ENCODE assay signal across 7 cellular contexts in the genomic region with DNA sequence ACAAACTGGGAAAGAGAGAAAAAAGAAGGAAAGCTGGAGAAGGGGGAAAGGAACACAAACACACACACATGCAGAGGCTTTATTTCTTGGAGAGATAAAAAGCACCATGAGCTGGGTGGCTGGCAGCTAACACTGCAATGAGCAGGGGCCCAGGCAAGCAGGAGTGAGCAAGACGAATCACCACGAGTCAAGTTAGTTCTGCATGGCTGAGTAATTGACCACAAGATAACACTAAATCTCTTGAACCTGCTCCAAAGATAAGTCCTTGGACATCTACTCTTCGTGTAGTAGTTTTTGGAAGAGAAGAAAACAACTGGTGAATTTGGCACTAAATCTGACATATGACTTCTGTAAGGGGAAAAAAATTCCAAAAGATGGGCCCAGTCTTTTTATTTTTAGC.
A peak's percentile ranks its signal among the peaks of the same experiment; 100 is the strongest.
DNase-seq lines count a peak whose midpoint lies in the region; ATAC-seq, FAIRE-seq and TF ChIP-seq lines count a peak whose summit lies in the region.

No MANE protein-coding gene starts in this region.

- no peak overlapping the region for H3K27ac ChIP-seq in IMR-90 (ENCODE audit: insufficient read depth, low read length)
- peak overlapping the region; percentile 80 for H3K27ac ChIP-seq in psoas muscle

- H2AK9ac ChIP-seq in IMR-90 (replicated peaks; ENCODE audit: low read depth, low read length, poor library complexity) = no peak overlapping the region

- H3K27me3 ChIP-seq in IMR-90 (ENCODE audit: control insufficient read depth, insufficient read depth, low read length) (no peaks in the 10 kb centered on the region), psoas muscle (ENCODE audit: insufficient read depth in 3 of 3, low read length in 2 of 3) (no peaks in the 10 kb centered on the region)

- no peak overlapping the region for H2BK15ac ChIP-seq in IMR-90 (ENCODE audit: low read depth, low read length)

- in situ Hi-C loops in IMR-90 (cut with MboI; ENCODE audit: low sequenced_read_pairs) = no loop called here

- no peak overlapping the region for H4K8ac ChIP-seq in IMR-90 (ENCODE audit: low read depth in 2 of 2, low read length in 2 of 2)

- CTCF ChIA-PET in IMR-90 (lab: Yijun Ruan, JAX) = no interaction called here

- H3K4me1 ChIP-seq in IMR-90 (ENCODE audit: control insufficient read depth, insufficient read depth, low read length) = no peaks in the 10 kb centered on the region
- peaks cover 48% of the 10 kb centered on the region for H3K4me1 ChIP-seq in psoas muscle

- dilution Hi-C loops in IMR-90 (cut with HindIII; ENCODE audit: low sequenced_read_pairs, unreplicated experiment) = no loop called here

- no peak for TF ChIP-seq RAD21 in IMR-90 (IDR thresholded peaks at IDR 0.05; ENCODE audit: low read length)

- no peak overlapping the region for H4K91ac ChIP-seq in IMR-90 (ENCODE audit: insufficient read depth, low read depth, low read length)

- no peak overlapping the region for H2AK5ac ChIP-seq in IMR-90 (ENCODE audit: low read depth, low read length)

- no peak overlapping the region for H3K56ac ChIP-seq in IMR-90 (ENCODE audit: extremely low read depth, insufficient read depth, low read length)

- FAIRE-seq in GM12891 (lab: Jason Lieb, UNC) (peak; percentile 52), D721Med (lab: Jason Lieb, UNC) (no peak)

- no peak overlapping the region for H3K9ac ChIP-seq in IMR-90 (ENCODE audit: low read depth, low read length)

- ATAC-seq in IMR-90 (ENCODE audit: low read depth) (peak; percentile 94), psoas muscle (peak; percentile 89 to 91 (median 89))

- H4K5ac ChIP-seq in IMR-90 (ENCODE audit: low read depth, low read length) = no peak overlapping the region

- TF ChIP-seq CTCF in IMR-90 (conservative IDR thresholded peaks at IDR 0.05; ENCODE audit: low read depth, low read length) (no peak), epithelial cell of proximal tubule (conservative IDR thresholded peaks at IDR 0.05; ENCODE audit: low read depth, low read length) (no peak), psoas muscle (IDR thresholded peaks at IDR 0.05) (no peak), D721Med (IDR thresholded peaks at IDR 0.05; ENCODE audit: insufficient read depth, missing control alignments) (no peak)

- no peaks in the 10 kb centered on the region for H3K9me3 ChIP-seq in IMR-90 (ENCODE audit: control insufficient read depth, insufficient read depth, low read length)
- H3K9me3 ChIP-seq in psoas muscle = no peaks in the 10 kb centered on the region

- H3K18ac ChIP-seq in IMR-90 (ENCODE audit: low read depth, low read length) = no peak overlapping the region

- H3K4me3 ChIP-seq in IMR-90 (ENCODE audit: insufficient read depth, low read depth, low read length) (no peak overlapping the region), epithelial cell of proximal tubule (ENCODE audit: low read depth, low read length) (no peak overlapping the region), psoas muscle (peak overlapping the region; percentile 44)

- DNase-seq in GM12891 (ENCODE audit: insufficient read length, low spot score) (no peak), IMR-90 (peak; percentile 86), epithelial cell of proximal tubule (ENCODE audit: low read depth) (peak; percentile 27), psoas muscle (peak; percentile 32 to 80), D721Med (ENCODE audit: insufficient read length, low spot score) (no peak), NCI-H2171 (lab: John Stamatoyannopoulos, UW) (no peak), middle frontal gyrus (ENCODE audit: extremely low spot score, low spot score) (no peak)

- H2AFZ ChIP-seq in IMR-90 (replicated peaks; ENCODE audit: low read length, poor library complexity) = no peak overlapping the region

- H3K36me3 ChIP-seq in IMR-90 (ENCODE audit: control insufficient read depth, insufficient read depth, low read length) (no peaks in the 10 kb centered on the region), psoas muscle (ENCODE audit: insufficient read depth in 1 of 2, low read depth in 1 of 2) (no peaks in the 10 kb centered on the region)

- no peak overlapping the region for H3K23ac ChIP-seq in IMR-90 (ENCODE audit: low read depth, low read length)

- BruUV-seq in IMR-90 (replicated peaks; lab: Mats Ljungman, UMichigan) = no TSS peak

- no peak overlapping the region for H3K14ac ChIP-seq in IMR-90 (replicated peaks; ENCODE audit: low read depth, low read length)

- no peak overlapping the region for H2BK20ac ChIP-seq in IMR-90 (ENCODE audit: low read depth, low read length)

- POLR2A ChIA-PET in IMR-90 (lab: Charles Lee; ENCODE audit: unreplicated experiment) = no interaction called here

- no peaks in the 10 kb centered on the region for H3K9me1 ChIP-seq in IMR-90 (ENCODE audit: insufficient read depth, low read length)

- TF ChIP-seq POLR2A in GM12891 (IDR thresholded peaks at IDR 0.05; ENCODE audit: low read depth, low read length) = no peak
- TF ChIP-seq POLR2A in IMR-90 (IDR thresholded peaks at IDR 0.05; ENCODE audit: low read depth, low read length) = no peak

- no peak overlapping the region for H2BK120ac ChIP-seq in IMR-90 (ENCODE audit: low read depth, low read length)

- no peak overlapping the region for H3K4me2 ChIP-seq in IMR-90 (ENCODE audit: low read depth, low read length)

- intact Hi-C loops in IMR-90 (cut with micrococcal nuclease) = loop anchor here (5.0 kb wide), 1 partner anchor 34 kb away; no protein-coding TSS in a partner anchor
- intact Hi-C loops in psoas muscle (cut with DNase I) = no loop called here

- no peak overlapping the region for H3K4ac ChIP-seq in IMR-90 (ENCODE audit: low read depth, low read length)

- no peaks in the 10 kb centered on the region for H3K79me1 ChIP-seq in IMR-90 (ENCODE audit: low read depth in 1 of 2, low read length in 2 of 2)

- H4K20me1 ChIP-seq in IMR-90 (ENCODE audit: insufficient read depth, low read length) = peaks cover 3% of the 10 kb centered on the region; the same call in 1 of the 2 replicates

- H2BK5ac ChIP-seq in IMR-90 (ENCODE audit: low read depth, low read length, poor library complexity, severe bottlenecking) = no peak overlapping the region

- WGBS in IMR-90 (ENCODE audit: extremely low coverage in 2 of 2, insufficient read length in 1 of 2), 2 experiments = no CpG with 5 or more reads among the region's 3 CpGs
- WGBS in psoas muscle, 3 donors = 11 to 23% (median 20%) methylated on average over 3 of the region's 3 CpGs

TF ChIP-seq in GM12891, 5 proteins besides CTCF, POLR2A, EP300 and RAD21:
- TF ChIP-seq PAX5 (IDR thresholded peaks at IDR 0.05; ENCODE audit: insufficient read depth, low read length, severe bottlenecking) (peak; percentile 5), SPI1 (IDR thresholded peaks at IDR 0.05; ENCODE audit: low read depth, low read length) (no peak)

TF ChIP-seq in IMR-90, 13 proteins besides CTCF, POLR2A, EP300 and RAD21:
- TF ChIP-seq CEBPB (IDR thresholded peaks at IDR 0.05; ENCODE audit: low read depth, low read length) (0 out of 2 replicates have a peak, but pooled peaks have one; percentile 2), RCOR1 (IDR thresholded peaks at IDR 0.05; ENCODE audit: insufficient replicate concordance, low read length) (no peak), BHLHE40 (IDR thresholded peaks at IDR 0.05; ENCODE audit: low read depth, low read length) (peak; percentile 33; the same call in 1 of the 2 replicates)

Comparison
In these comparisons a context has a peak if more than half of its experiments do, and no peak if none do; other contexts are left out.
1. DNase-seq: peak in IMR-90 (single experiment), epithelial cell of proximal tubule (single experiment) and psoas muscle (2 of 2); none in GM12891 (single experiment), D721Med (single experiment), NCI-H2171 (single experiment) and middle frontal gyrus (single experiment).